In genomic region chr12:2256915-2257314, GRCh38 we compare ENCODE assay signal across 19 cellular contexts.
DNase-seq lines count a peak whose midpoint lies in the region; FAIRE-seq and TF ChIP-seq lines count a peak whose summit lies in the region.
"Had no signal": no experiment of that assay in that cellular context is flagged by ENCODE, and none has a peak within 500 bp of the region (broad histone marks: within the 10 kb centered on the region; RNA-seq: fewer than 3 reads in every experiment).

No MANE protein-coding gene starts in this region.

- DNase-seq in Daoy (ENCODE audit: low read depth): peak; percentile 40
- DNase-seq in SJCRH30: peak; percentile 10 to 23
- peak; percentile 33 for DNase-seq in fibroblast of pulmonary artery (ENCODE audit: low read depth)
- peak; percentile 67 for DNase-seq in posterior vena cava (ENCODE audit: low spot score)
- DNase-seq in activated naive CD4-positive, alpha-beta T cell treated with anti-CD3 and anti-CD28 coated beads, Interleukin-2, amount 50 U/mL, for 16 hours: no peak
- no peak for DNase-seq in coronary artery (ENCODE audit: low spot score)
- DNase-seq in small intestine: no peak
- DNase-seq in NCI-H1092 (lab: John Stamatoyannopoulos, UW): no peak
- DNase-seq: activated CD4-positive, alpha-beta T cell treated with anti-CD3 and anti-CD28 coated beads, Interleukin-2, amount 50 U/mL, for 1 hour; aorta; hypothalamus; midbrain; NCI-H774; stimulated activated CD4-positive, alpha-beta T cell treated with anti-CD3 and anti-CD28 coated beads, Interleukin-1b, Interleukin-23, amount 100 ng/mL, for 48 hours; T-cell had no signal

- H3K4me3 ChIP-seq in SJCRH30 (no peak overlapping the region), fibroblast of pulmonary artery (replicated peaks; ENCODE audit: low read depth, low read length) (no peak overlapping the region), coronary artery (no peak overlapping the region), small intestine (ENCODE audit: low read depth in 1 of 2, low read length in 2 of 2) (no peak overlapping the region)
- H3K4me3 ChIP-seq: vagina had no signal

- H3K27me3 ChIP-seq in SJCRH30: peaks cover 9% of the 10 kb centered on the region; the same call in 1 of the 2 replicates
- no peaks in the 10 kb centered on the region for H3K27me3 ChIP-seq in small intestine (ENCODE audit: control insufficient read depth in 2 of 2, insufficient read depth in 2 of 2, low read length in 2 of 2)
- H3K27me3 ChIP-seq: vagina had no signal

- FAIRE-seq in small intestine (lab: Jason Lieb, UNC): no peak
- FAIRE-seq: D721Med, H1 had no signal

- intact Hi-C loops in posterior vena cava (cut with DNase I): no loop called here

- H3K4me1 ChIP-seq in SJCRH30 (no peaks in the 10 kb centered on the region), small intestine (ENCODE audit: control insufficient read depth in 2 of 2, insufficient read depth in 1 of 2, low read depth in 1 of 2, low read length in 1 of 2) (no peaks in the 10 kb centered on the region)
- H3K4me1 ChIP-seq: vagina had no signal

- WGBS in small intestine, 3 donors: 76 to 80% (median 80%) methylated on average over 7 of the region's 7 CpGs

- H3K27ac ChIP-seq in SJCRH30: no peak overlapping the region
- H3K27ac ChIP-seq in coronary artery: peak overlapping the region in 1 of 2 donors; percentile 34
- H3K27ac ChIP-seq in small intestine (ENCODE audit: low read depth in 1 of 2, low read length in 1 of 2): no peak overlapping the region
- H3K27ac ChIP-seq: KMS-11, vagina had no signal

- TF ChIP-seq CTCF in fibroblast of pulmonary artery (IDR thresholded peaks at IDR 0.05; ENCODE audit: low read length, missing control alignments) (no peak), coronary artery (IDR thresholded peaks at IDR 0.05) (no peak)

- H3K36me3 ChIP-seq in SJCRH30 (no peaks in the 10 kb centered on the region), small intestine (ENCODE audit: control insufficient read depth in 2 of 2, insufficient read depth in 2 of 2, low read length in 2 of 2) (no peaks in the 10 kb centered on the region)
- H3K36me3 ChIP-seq: vagina had no signal

- H3K9me3 ChIP-seq in SJCRH30 (replicated peaks): no peaks in the 10 kb centered on the region
- no peaks in the 10 kb centered on the region for H3K9me3 ChIP-seq in small intestine (ENCODE audit: control insufficient read depth, low read depth)
- H3K9me3 ChIP-seq: vagina had no signal

Comparison
In these comparisons a context has a peak if more than half of its experiments do, and no peak if none do; other contexts are left out.
1. DNase-seq: peak in Daoy (single experiment), SJCRH30 (2 of 2), fibroblast of pulmonary artery (single experiment) and posterior vena cava (single experiment); none in activated naive CD4-positive, alpha-beta T cell treated with anti-CD3 and anti-CD28 coated beads, Interleukin-2, amount 50 U/mL, for 16 hours (single experiment), coronary artery (single experiment), small intestine (single experiment) and NCI-H1092 (single experiment).